Comparison of ENCODE assay signal across 8 cellular contexts in the genomic region with DNA sequence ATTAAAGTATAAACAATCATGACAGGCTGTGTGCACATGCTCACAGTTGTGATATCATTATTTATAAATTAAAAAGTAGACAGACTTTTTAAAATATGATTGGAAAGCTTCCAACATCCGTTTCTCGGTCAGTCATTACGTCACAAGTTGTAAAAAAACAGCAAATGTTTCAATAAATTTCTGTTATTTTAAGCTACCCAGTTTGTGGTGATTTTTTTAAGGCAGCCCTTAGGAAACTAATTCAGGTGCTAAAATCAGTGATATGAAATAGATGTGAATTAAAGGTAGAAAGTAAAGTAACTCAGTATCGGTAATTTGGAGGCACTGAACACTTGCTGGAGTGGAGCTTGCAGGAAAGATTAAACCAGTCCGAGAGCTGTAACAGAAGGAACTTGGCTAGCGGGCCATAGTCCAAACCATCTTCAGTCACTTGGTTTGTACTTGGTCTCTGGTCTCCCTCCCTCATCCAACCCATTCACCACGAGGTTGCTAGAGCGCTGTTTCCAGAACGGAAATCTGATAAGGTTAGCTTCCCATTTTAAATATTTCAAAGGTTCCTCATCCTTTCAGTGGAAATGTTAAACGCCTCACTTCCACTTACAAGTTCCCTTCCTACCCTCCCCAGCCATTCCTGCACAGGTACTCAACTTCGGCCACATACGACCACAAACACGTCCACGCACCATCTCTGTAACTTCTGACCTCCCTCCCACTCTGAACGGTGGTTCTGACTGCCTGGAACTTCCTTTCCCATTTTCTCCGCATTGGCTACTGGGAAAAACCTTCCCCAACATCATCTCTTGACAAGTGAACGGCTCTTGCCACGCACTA.
A peak's percentile ranks its signal among the peaks of the same experiment; 100 is the strongest.
DNase-seq lines count a peak whose midpoint lies in the region; ATAC-seq, FAIRE-seq and TF ChIP-seq lines count a peak whose summit lies in the region.

No MANE protein-coding gene starts in this region.

- H3K36me3 ChIP-seq in HUES6 (ENCODE audit: control insufficient read depth, insufficient read depth, low read length) (peaks cover 41% of the 10 kb centered on the region), muscle layer of colon (ENCODE audit: insufficient read depth, low read length) (peaks cover 28% of the 10 kb centered on the region)

- peak overlapping the region; percentile 97 for H3K4me3 ChIP-seq in HUES6 (ENCODE audit: low read depth, low read length)
- peak overlapping the region; percentile 83 to 97 for H3K4me3 ChIP-seq in muscle layer of colon (ENCODE audit: low read depth in 1 of 2, low read length in 2 of 2)

- ATAC-seq in GM21360 (IDR thresholded peaks at IDR 0.05; ENCODE audit: unreplicated experiment) = peak; percentile 7

- no peaks in the 10 kb centered on the region for H3K4me1 ChIP-seq in HUES6 (ENCODE audit: control insufficient read depth, insufficient read depth, low read length)
- H3K4me1 ChIP-seq in muscle layer of colon (ENCODE audit: insufficient read depth, low read length) = peaks cover 19% of the 10 kb centered on the region

- no peak for TF ChIP-seq POLR2A in erythroblast (IDR thresholded peaks at IDR 0.05; ENCODE audit: low read length)

- H3K27ac ChIP-seq in HUES6 (ENCODE audit: low read depth, low read length) (peak overlapping the region; percentile 80), VCaP (peak overlapping the region; percentile 77), muscle layer of colon (ENCODE audit: low read depth, low read length) (peak overlapping the region; percentile 99)

- H3K9ac ChIP-seq in HUES6 (ENCODE audit: low read length) (peak overlapping the region; percentile 95), muscle layer of colon (ENCODE audit: low read length) (peak overlapping the region; percentile 100)

- DNase-seq in D341Med (ENCODE audit: low spot score) (peak; percentile 24), erythroblast (lab: John Stamatoyannopoulos, UW) (peak; percentile 74 to 75), urothelium cell line (ENCODE audit: low spot score) (peak; percentile 8), NCI-H446 treated with DMSO at 0.1 percent for 48 hours (lab: John Stamatoyannopoulos, UW) (no peak)

- no peak for TF ChIP-seq CTCF in VCaP (conservative IDR thresholded peaks at IDR 0.05)

- H3K27me3 ChIP-seq in HUES6 (ENCODE audit: control insufficient read depth, insufficient read depth, low read length) (no peaks in the 10 kb centered on the region), muscle layer of colon (ENCODE audit: control insufficient read depth in 1 of 2, insufficient read depth in 2 of 2, low read length in 2 of 2) (no peaks in the 10 kb centered on the region)

- H3K9me3 ChIP-seq in HUES6 (ENCODE audit: control insufficient read depth, insufficient read depth, low read depth, low read length) = no peaks in the 10 kb centered on the region
- H3K9me3 ChIP-seq in muscle layer of colon (ENCODE audit: low read length) = no peaks in the 10 kb centered on the region

- no peak for FAIRE-seq in urothelium cell line (lab: Jason Lieb, UNC)
